8 cellular contexts compared by ENCODE assay signal in the genomic region with DNA sequence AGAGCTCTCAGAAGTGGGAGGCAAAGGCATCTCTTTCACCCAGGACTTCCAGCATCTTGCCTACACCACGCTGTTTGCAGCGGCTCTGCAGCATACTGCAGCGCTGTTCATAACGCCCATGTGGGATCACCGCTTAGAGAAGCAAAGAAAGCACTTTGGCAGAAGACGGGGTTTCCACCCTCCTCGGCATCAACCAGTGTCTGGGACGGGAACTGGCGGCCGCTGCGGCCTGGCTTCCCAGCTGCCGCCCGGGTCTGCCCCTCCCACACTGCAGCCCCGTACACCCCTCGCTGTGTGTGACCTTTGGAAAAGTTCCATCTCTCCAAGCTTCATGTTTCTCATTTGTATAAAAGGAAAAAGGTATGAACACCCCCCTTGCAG. TPM values are rescaled to one million over a fixed set of nuclear protein-coding genes. Genes with fewer than 3 reads are reported as not detected.
DNase-seq lines count a peak whose midpoint lies in the region; ATAC-seq and TF ChIP-seq lines count a peak whose summit lies in the region.

No MANE protein-coding gene starts in this region.

- H4K20me1 ChIP-seq in GM23248 (ENCODE audit: insufficient read depth) = peaks cover 10% of the 10 kb centered on the region; the same call in 1 of the 2 replicates

- peak overlapping the region; percentile 88 for H3K9ac ChIP-seq in GM23248
- peak overlapping the region; percentile 89 for H3K9ac ChIP-seq in adipocyte (ENCODE audit: low read length)

- in situ Hi-C loops in GM23248 (cut with MboI) = no loop called here

- H3K9me2 ChIP-seq in GM23248 (ENCODE audit: insufficient read depth) = no peaks in the 10 kb centered on the region

- H3F3A ChIP-seq in GM23248 (ENCODE audit: insufficient read depth) = peaks cover 30% of the 10 kb centered on the region

- H3K4me1 ChIP-seq in GM23248 (ENCODE audit: insufficient read depth) (peaks cover 14% of the 10 kb centered on the region; the same call in 1 of the 2 replicates), Peyer's patch (peaks cover 0 to 22% (median 6%) of the 10 kb centered on the region in 4 donors), adipocyte (ENCODE audit: control insufficient read depth, insufficient read depth, low read length) (peaks cover 20% of the 10 kb centered on the region)

- WGBS in GM23248 (ENCODE audit: low coverage in 1 of 2, low lambda C conversion rate in 2 of 2, missing lambda C conversion rate in 2 of 2), 2 experiments = 1% methylated on average over 15 of the region's 15 CpGs

- H3K27me3 Mint-ChIP-seq in CD14-positive monocyte (ENCODE audit: low read depth in 3 of 3) = peaks cover 0 to 4% (median 2%) of the 10 kb centered on the region in 3 donors

- peaks cover 57% of the 10 kb centered on the region for H3K4me1 Mint-ChIP-seq in CD14-positive monocyte

- H3K9me3 ChIP-seq in GM23248 (ENCODE audit: low read depth) (no peaks in the 10 kb centered on the region), Peyer's patch (no peaks in the 10 kb centered on the region), adipocyte (ENCODE audit: control insufficient read depth, low read length) (no peaks in the 10 kb centered on the region)

- no peak for TF ChIP-seq POLR2A in Peyer's patch (IDR thresholded peaks at IDR 0.05)

- H3K36me3 ChIP-seq in GM23248 (ENCODE audit: low read depth) (no peaks in the 10 kb centered on the region), Peyer's patch (peaks cover 0 to 9% (median 0%) of the 10 kb centered on the region in 3 donors), adipocyte (ENCODE audit: control insufficient read depth, insufficient read depth, low read length, severe bottlenecking) (peaks cover 8% of the 10 kb centered on the region)

- peak overlapping the region; percentile 97 for H3K4me3 Mint-ChIP-seq in CD14-positive monocyte

- intact Hi-C loops in CD14-positive monocyte (cut with micrococcal nuclease) (no loop called here), cardiac septum (cut with DNase I) (loop anchor here (5.0 kb wide), 1 partner anchor 70 kb away; a partner anchor contains a TSS)

- peak overlapping the region; percentile 88 to 98 (median 95) for H3K27ac Mint-ChIP-seq in CD14-positive monocyte

- no peaks in the 10 kb centered on the region for H3K27me3 ChIP-seq in GM23248 (replicated peaks; ENCODE audit: insufficient read depth)
- H3K27me3 ChIP-seq in Peyer's patch = no peaks in the 10 kb centered on the region
- no peaks in the 10 kb centered on the region for H3K27me3 ChIP-seq in adipocyte (replicated peaks; ENCODE audit: control insufficient read depth, insufficient read depth, low read length)

- H3K9me3 Mint-ChIP-seq in CD14-positive monocyte = peaks cover 0 to 2% (median 0%) of the 10 kb centered on the region in 7 donors

- peaks cover 19 to 23% of the 10 kb centered on the region in 2 donors for H3K36me3 Mint-ChIP-seq in CD14-positive monocyte

- H2AFZ ChIP-seq in GM23248 = peak overlapping the region; percentile 93

- DNase-seq in CD14-positive monocyte (ENCODE audit: low spot score) (no peak), GM23248 (peak; percentile 78), Peyer's patch (peak; percentile 44 to 65 (median 57)), adipocyte (ENCODE audit: low read depth) (peak; percentile 29), cardiac septum (ENCODE audit: low spot score) (peak; percentile 78), occipital lobe (lab: John Stamatoyannopoulos, UW) (peak; percentile 34), middle frontal gyrus (ENCODE audit: extremely low spot score, low spot score) (no peak)

- H3K4me2 ChIP-seq in GM23248 (ENCODE audit: unreplicated experiment) = peak overlapping the region; percentile 79

- H3K27ac ChIP-seq in GM23248 (peak overlapping the region; percentile 74), Peyer's patch (peak overlapping the region; percentile 86 to 99 (median 92))

- no peak for ATAC-seq in HG03571 (IDR thresholded peaks at IDR 0.05; ENCODE audit: unreplicated experiment)

- peaks cover 12% of the 10 kb centered on the region for H3K79me2 ChIP-seq in GM23248 (ENCODE audit: insufficient read depth)

- peak overlapping the region; percentile 85 for H3K4me3 ChIP-seq in GM23248
- peak overlapping the region; percentile 66 to 89 (median 76) for H3K4me3 ChIP-seq in Peyer's patch
- H3K4me3 ChIP-seq in adipocyte (ENCODE audit: low read length) = peak overlapping the region; percentile 90

- no peak for TF ChIP-seq CTCF in CD14-positive monocyte (IDR thresholded peaks at IDR 0.05)
- peak in 1 of 6 experiments; percentile 3 for TF ChIP-seq CTCF in Peyer's patch (IDR thresholded peaks at IDR 0.05)

RNA-seq across cellular contexts. Expression of a gene that starts 0.5 kb away (rescaled TPM):
- 10 to 100 TPM in 1 of 2 donors, 1 to 10 TPM in 1; 7.0 to 13.8 TPM for polyA plus RNA-seq in CD14-positive monocyte
- 3.8 TPM in 2 replicates for total RNA-seq in GM23248 (2014; rRNA removed; shearing (Covaris generic))
- 2.8 and 3.2 TPM in 2 replicates for polyA plus RNA-seq in GM23248 (2016; fragmentation: Nextera tagmentation; extraction: Ambion mirVana)
- 10 to 100 TPM; 14.9 to 35.8 (median 31.8) TPM for total RNA-seq in Peyer's patch
- 8.4 TPM for total RNA-seq in cardiac septum
- 3.0 TPM for total RNA-seq in occipital lobe

RNA-seq across cellular contexts. Expression of a gene that starts 13.4 kb away (rescaled TPM):
- 10 to 100 TPM; 15.2 to 15.4 TPM for polyA plus RNA-seq in CD14-positive monocyte
- total RNA-seq in GM23248 (2014; rRNA removed; shearing (Covaris generic)) = 14.1 and 22.0 TPM in 2 replicates
- 9.0 and 9.3 TPM in 2 replicates for polyA plus RNA-seq in GM23248 (2016; fragmentation: Nextera tagmentation; extraction: Ambion mirVana)
- total RNA-seq in Peyer's patch = 10 to 100 TPM; 15.9 to 47.9 (median 22.9) TPM
- total RNA-seq in cardiac septum = 23.0 TPM
- 15.3 TPM for total RNA-seq in occipital lobe

RNA-seq across cellular contexts. Expression of a gene that starts 13.7 kb away (rescaled TPM):
- polyA plus RNA-seq in CD14-positive monocyte (10 to 100 TPM; 68.7 to 87.6 TPM), GM23248 (2016; fragmentation: Nextera tagmentation; extraction: Ambion mirVana) (122 and 125 TPM in 2 replicates)
- total RNA-seq in GM23248 (2014; rRNA removed; shearing (Covaris generic)) = 142 and 151 TPM in 2 replicates
- total RNA-seq in Peyer's patch (100 to 1,000 TPM in 2 of 4 donors, 10 to 100 TPM in 2; 82.9 to 109 (median 97.9) TPM), cardiac septum (77.4 TPM), occipital lobe (10.5 TPM)

RNA-seq across cellular contexts. Expression of a gene that starts 21.5 kb away (rescaled TPM):
- polyA plus RNA-seq in CD14-positive monocyte (10 to 100 TPM; 30.4 to 30.7 TPM), GM23248 (2016; fragmentation: Nextera tagmentation; extraction: Ambion mirVana) (26.1 and 30.1 TPM in 2 replicates)
- 12.1 and 12.4 TPM in 2 replicates for total RNA-seq in GM23248 (2014; rRNA removed; shearing (Covaris generic))
- total RNA-seq in Peyer's patch (10 to 100 TPM in 1 of 4 donors, 1 to 10 TPM in 3; 6.7 to 23.9 (median 7.9) TPM), cardiac septum (9.9 TPM), occipital lobe (3.7 TPM)

Comparison
In these comparisons a context has a peak if more than half of its experiments do, and no peak if none do; other contexts are left out.
1. DNase-seq: peak in GM23248 (single experiment), Peyer's patch (3 of 3), adipocyte (single experiment), cardiac septum (single experiment) and occipital lobe (single experiment); none in CD14-positive monocyte (single experiment) and middle frontal gyrus (single experiment).
2. Peak in every context shown above with its lines, with median percentiles within 50 percentile points of each other: H3K4me3 ChIP-seq.